1 cellular context compared by ENCODE assay signal in genomic region chr2:201148434-201148833, GRCh38.
TF ChIP-seq lines count a peak whose summit lies in the region.

No MANE protein-coding gene starts in this region.

TF ChIP-seq in IMR-90, 13 proteins besides CTCF, POLR2A, EP300 and RAD21 (continued from another document):
- no peak for TF ChIP-seq RFX5 (IDR thresholded peaks at IDR 0.05; ENCODE audit: low read depth, low read length)
